17 cellular contexts compared by ENCODE assay signal in the genomic region with DNA sequence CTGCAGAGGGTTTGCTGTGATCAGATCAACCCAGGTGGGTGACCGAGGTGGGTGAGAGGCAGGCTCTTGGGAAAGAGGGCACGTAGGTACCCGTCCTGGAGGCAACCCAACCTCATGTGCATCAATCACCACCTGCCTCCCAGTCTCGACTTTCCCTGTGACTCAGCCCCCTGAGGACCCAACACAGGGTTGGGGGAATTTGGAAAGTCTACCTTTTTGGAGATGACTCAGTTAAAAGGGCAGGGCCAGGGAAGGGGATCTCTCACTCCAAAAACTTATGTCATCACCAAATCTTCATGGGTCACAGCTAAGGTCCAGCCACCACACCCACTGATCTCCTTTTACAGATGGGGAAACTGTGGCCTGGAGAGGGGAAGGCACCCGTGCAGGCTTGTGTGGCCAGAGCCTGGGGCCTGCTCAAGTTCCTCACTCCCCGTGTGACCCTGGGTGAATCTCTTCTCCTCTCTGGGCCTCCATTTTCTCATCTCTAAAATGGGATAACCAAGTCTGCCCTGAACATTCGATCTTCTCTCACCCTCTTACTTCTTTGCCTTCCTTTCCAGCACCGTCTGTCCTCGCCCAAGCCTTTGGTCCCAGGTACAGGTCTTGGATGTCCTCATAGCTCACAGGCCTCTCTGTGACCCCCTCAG. TPM values are rescaled to one million over a fixed set of nuclear protein-coding genes. Genes with fewer than 3 reads are reported as not detected.
DNase-seq lines count a peak whose midpoint lies in the region; ATAC-seq and TF ChIP-seq lines count a peak whose summit lies in the region.
"Had no signal": no experiment of that assay in that cellular context is flagged by ENCODE, and none has a peak within 500 bp of the region (broad histone marks: within the 10 kb centered on the region; RNA-seq: fewer than 3 reads in every experiment).

No MANE protein-coding gene starts in this region.

- no peak overlapping the region for H3K4me3 Mint-ChIP-seq in activated naive CD4-positive, alpha-beta T cell treated with anti-CD3 and anti-CD28 coated beads for 36 hours
- no peak overlapping the region for H3K4me3 Mint-ChIP-seq in activated naive CD4-positive, alpha-beta T cell treated with anti-CD3 and anti-CD28 coated beads, Interleukin-2, amount 10 ng/mL, durations not matched to agents 7 days and 5 days
- H3K4me3 Mint-ChIP-seq in stimulated activated memory B cell treated with anti-CD40 and anti-IgM and Interleukin-4, amounts not matched to agents 10 μg/mL and 1 μg/mL and 100 μg/mL, for 72 hours: no peak overlapping the region

- TF ChIP-seq CTCF in Panc1 (IDR thresholded peaks at IDR 0.05) (no peak), lower leg skin (IDR thresholded peaks at IDR 0.05) (no peak)

- in situ Hi-C loops in Panc1 (cut with HindIII; ENCODE audit: low pct_unique_long_range_greater_than_20kb, low sequenced_read_pairs): no loop called here

- peak; percentile 72 for DNase-seq in activated naive CD4-positive, alpha-beta T cell treated with anti-CD3 and anti-CD28 coated beads for 36 hours
- no peak for DNase-seq in activated naive CD4-positive, alpha-beta T cell treated with anti-CD3 and anti-CD28 coated beads, Interleukin-2, amount 10 ng/mL, durations not matched to agents 7 days and 5 days
- DNase-seq in Panc1 (ENCODE audit: low read depth, low spot score) (no peak), lower leg skin (ENCODE audit: low spot score in 2 of 2) (no peak), NCI-H226 (no peak)
- DNase-seq: Caco-2, colonic mucosa, erythroblast, head of caudate nucleus, kidney, midbrain, NCI-H446, SK-N-SH had no signal

- no peak overlapping the region for H3K27ac ChIP-seq in Panc1 (ENCODE audit: low read length)
- H3K27ac ChIP-seq: colonic mucosa, suprapubic skin had no signal

- no peaks in the 10 kb centered on the region for H3K4me1 ChIP-seq in Panc1 (ENCODE audit: control insufficient read depth, insufficient read depth, low read length)
- H3K4me1 ChIP-seq: Caco-2, colonic mucosa had no signal

- CTCF ChIA-PET in activated naive CD4-positive, alpha-beta T cell treated with anti-CD3 and anti-CD28 coated beads for 36 hours (lab: Charles Lee): no interaction called here
- CTCF ChIA-PET in activated naive CD4-positive, alpha-beta T cell treated with anti-CD3 and anti-CD28 coated beads, Interleukin-2, amount 10 ng/mL, durations not matched to agents 7 days and 5 days (lab: Charles Lee): interaction anchor here (0.6 kb wide), 1 partner anchor 943 kb away, joined by 4 read pairs; no protein-coding TSS in a partner anchor
- CTCF ChIA-PET in Panc1 (lab: Charles Lee): no interaction called here

- H3K4me3 ChIP-seq in Panc1 (ENCODE audit: low read depth in 2 of 2, low read length in 2 of 2): no peak overlapping the region
- no peak overlapping the region for H3K4me3 ChIP-seq in lower leg skin (ENCODE audit: low read depth, poor library complexity, severe bottlenecking)
- H3K4me3 ChIP-seq: colonic mucosa, suprapubic skin had no signal

- peaks cover 28% of the 10 kb centered on the region for H3K4me1 Mint-ChIP-seq in activated naive CD4-positive, alpha-beta T cell treated with anti-CD3 and anti-CD28 coated beads for 36 hours (ENCODE audit: low read depth)
- H3K4me1 Mint-ChIP-seq in activated naive CD4-positive, alpha-beta T cell treated with anti-CD3 and anti-CD28 coated beads, Interleukin-2, amount 10 ng/mL, durations not matched to agents 7 days and 5 days: peaks cover 5% of the 10 kb centered on the region
- H3K4me1 Mint-ChIP-seq in stimulated activated memory B cell treated with anti-CD40 and anti-IgM and Interleukin-4, amounts not matched to agents 10 μg/mL and 1 μg/mL and 100 μg/mL, for 72 hours: peaks cover 30% of the 10 kb centered on the region

- peaks cover 8% of the 10 kb centered on the region for H3K27me3 Mint-ChIP-seq in activated naive CD4-positive, alpha-beta T cell treated with anti-CD3 and anti-CD28 coated beads for 36 hours (ENCODE audit: low read depth)
- peaks cover 44% of the 10 kb centered on the region for H3K27me3 Mint-ChIP-seq in activated naive CD4-positive, alpha-beta T cell treated with anti-CD3 and anti-CD28 coated beads, Interleukin-2, amount 10 ng/mL, durations not matched to agents 7 days and 5 days
- peaks cover 13% of the 10 kb centered on the region for H3K27me3 Mint-ChIP-seq in stimulated activated memory B cell treated with anti-CD40 and anti-IgM and Interleukin-4, amounts not matched to agents 10 μg/mL and 1 μg/mL and 100 μg/mL, for 72 hours

- no peaks in the 10 kb centered on the region for H3K36me3 Mint-ChIP-seq in activated naive CD4-positive, alpha-beta T cell treated with anti-CD3 and anti-CD28 coated beads for 36 hours (ENCODE audit: low read depth)
- H3K36me3 Mint-ChIP-seq in activated naive CD4-positive, alpha-beta T cell treated with anti-CD3 and anti-CD28 coated beads, Interleukin-2, amount 10 ng/mL, durations not matched to agents 7 days and 5 days: no peaks in the 10 kb centered on the region
- no peaks in the 10 kb centered on the region for H3K36me3 Mint-ChIP-seq in stimulated activated memory B cell treated with anti-CD40 and anti-IgM and Interleukin-4, amounts not matched to agents 10 μg/mL and 1 μg/mL and 100 μg/mL, for 72 hours

- no peaks in the 10 kb centered on the region for H3K9me3 Mint-ChIP-seq in activated naive CD4-positive, alpha-beta T cell treated with anti-CD3 and anti-CD28 coated beads for 36 hours
- H3K9me3 Mint-ChIP-seq in activated naive CD4-positive, alpha-beta T cell treated with anti-CD3 and anti-CD28 coated beads, Interleukin-2, amount 10 ng/mL, durations not matched to agents 7 days and 5 days: no peaks in the 10 kb centered on the region
- peaks cover 4% of the 10 kb centered on the region for H3K9me3 Mint-ChIP-seq in stimulated activated memory B cell treated with anti-CD40 and anti-IgM and Interleukin-4, amounts not matched to agents 10 μg/mL and 1 μg/mL and 100 μg/mL, for 72 hours

- H3K27ac Mint-ChIP-seq in activated naive CD4-positive, alpha-beta T cell treated with anti-CD3 and anti-CD28 coated beads for 36 hours: no peak overlapping the region
- H3K27ac Mint-ChIP-seq in activated naive CD4-positive, alpha-beta T cell treated with anti-CD3 and anti-CD28 coated beads, Interleukin-2, amount 10 ng/mL, durations not matched to agents 7 days and 5 days: no peak overlapping the region
- H3K27ac Mint-ChIP-seq in stimulated activated memory B cell treated with anti-CD40 and anti-IgM and Interleukin-4, amounts not matched to agents 10 μg/mL and 1 μg/mL and 100 μg/mL, for 72 hours: no peak overlapping the region

- H3K9me3 ChIP-seq in Panc1 (ENCODE audit: control insufficient read depth, insufficient read depth, low read depth, low read length): no peaks in the 10 kb centered on the region
- H3K9me3 ChIP-seq: Caco-2, colonic mucosa, SK-N-SH, suprapubic skin had no signal

- intact Hi-C loops in activated naive CD4-positive, alpha-beta T cell treated with anti-CD3 and anti-CD28 coated beads for 36 hours (cut with micrococcal nuclease): no loop called here
- intact Hi-C loops in Panc1 (cut with micrococcal nuclease; ENCODE audit: unreplicated experiment) (no loop called here), lower leg skin (cut with DNase I; ENCODE audit: low total_unique reads) (no loop called here)

- TF ChIP-seq POLR2A in lower leg skin (IDR thresholded peaks at IDR 0.05): no peak

- ATAC-seq in GM21717 (IDR thresholded peaks at IDR 0.05; ENCODE audit: unreplicated experiment): peak; percentile 38
- ATAC-seq in Panc1: 0 out of 2 replicates have a peak, but pooled peaks have one; percentile 19
- peak; percentile 70 for ATAC-seq in stimulated activated memory B cell treated with anti-CD40 and anti-IgM and Interleukin-4, amounts not matched to agents 10 μg/mL and 1 μg/mL and 100 μg/mL, for 72 hours
- no peak for ATAC-seq in HG02798 (IDR thresholded peaks at IDR 0.05; ENCODE audit: poor library complexity, unreplicated experiment)

- POLR2A ChIA-PET in Panc1 (lab: Charles Lee): no interaction called here

- no TSS peak for BruUV-seq in Panc1 (replicated peaks; lab: Mats Ljungman, UMichigan)

- H3K27me3 ChIP-seq in Panc1 (ENCODE audit: control insufficient read depth, insufficient read depth, low read length): no peaks in the 10 kb centered on the region
- H3K27me3 ChIP-seq: colonic mucosa, suprapubic skin had no signal

- 71 to 73% methylated on average over 9 of the region's 9 CpGs for WGBS in lower leg skin, 2 donors

- H3K36me3 ChIP-seq in Panc1 (ENCODE audit: control insufficient read depth, insufficient read depth, low read length): no peaks in the 10 kb centered on the region
- H3K36me3 ChIP-seq: colonic mucosa, suprapubic skin had no signal

RNA-seq across cellular contexts. Expression of gene WNT4, which starts 34.6 kb away (rescaled TPM):
- not detected for total RNA-seq in activated naive CD4-positive, alpha-beta T cell treated with anti-CD3 and anti-CD28 coated beads for 36 hours
- 0.92 TPM for total RNA-seq in Panc1 (2021; ENCODE audit: unreplicated experiment)
- polyA plus RNA-seq in Panc1 (2012; ENCODE audit: insufficient read length): 3.1 TPM
- total RNA-seq in lower leg skin: 10 to 100 TPM in 3 of 4 donors, 1 to 10 TPM in 1; 9.4 to 18.8 (median 14.5) TPM
